Comparison of ENCODE assay signal across 8 cellular contexts in the genomic region with DNA sequence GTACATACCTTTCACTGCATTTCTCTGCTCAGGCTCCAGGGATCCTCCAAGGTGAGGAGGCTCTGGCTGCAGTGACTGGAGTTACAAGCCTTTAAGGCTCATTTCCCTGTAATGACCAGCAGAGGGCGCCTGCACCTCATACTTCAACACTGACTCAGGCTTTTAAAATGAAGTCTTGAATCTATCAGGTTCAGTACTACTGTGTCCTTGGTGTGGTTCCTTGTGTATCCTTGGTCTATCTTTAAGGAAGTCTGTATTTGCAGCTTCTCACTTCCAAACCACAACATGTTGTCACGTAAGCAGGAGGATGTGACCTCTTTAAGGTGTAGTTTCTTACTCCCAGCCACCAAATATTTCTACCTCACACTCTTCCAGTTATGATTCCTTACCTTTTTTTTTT. TPM values are rescaled to one million over a fixed set of nuclear protein-coding genes. Genes with fewer than 3 reads are reported as not detected.
A peak's percentile ranks its signal among the peaks of the same experiment; 100 is the strongest.
DNase-seq lines count a peak whose midpoint lies in the region; ATAC-seq, FAIRE-seq and TF ChIP-seq lines count a peak whose summit lies in the region.

No MANE protein-coding gene starts in this region.

- H3K36me3 ChIP-seq in ascending aorta (no peaks in the 10 kb centered on the region), small intestine (ENCODE audit: control insufficient read depth in 2 of 2, insufficient read depth in 2 of 2, low read length in 2 of 2) (peaks cover 3 to 4% of the 10 kb centered on the region in 2 donors)

- H3K27ac Mint-ChIP-seq in T-helper 2 cell treated with Interferon-gamma antibody and Interleukin-4, amounts not matched to agents 5 μg/mL and 100 μg/mL, for 36 hours: no peak overlapping the region

- DNase-seq in A172 (ENCODE audit: low spot score): peak; percentile 90
- peak; percentile 54 for DNase-seq in GM18507 (ENCODE audit: extremely low spot score, insufficient read length, low read depth)
- DNase-seq in NCI-H187 (lab: John Stamatoyannopoulos, UW): peak; percentile 32 to 53
- DNase-seq in T-helper 2 cell treated with Interferon-gamma antibody and Interleukin-4, amounts not matched to agents 5 μg/mL and 100 μg/mL, for 36 hours (ENCODE audit: low spot score): peak; percentile 49
- DNase-seq in ascending aorta (ENCODE audit: low spot score in 2 of 2): peak in 1 of 2 donors; percentile 92
- DNase-seq in hippocampal formation (lab: John Stamatoyannopoulos, UW): peak; percentile 40 to 83
- peak; percentile 86 for DNase-seq in small intestine

- no peaks in the 10 kb centered on the region for H3K9me3 ChIP-seq in ascending aorta
- H3K9me3 ChIP-seq in small intestine (ENCODE audit: control insufficient read depth, low read depth): no peaks in the 10 kb centered on the region

- H3K27me3 ChIP-seq in ascending aorta (no peaks in the 10 kb centered on the region), small intestine (ENCODE audit: control insufficient read depth in 2 of 2, insufficient read depth in 2 of 2, low read length in 2 of 2) (no peaks in the 10 kb centered on the region)

- H3K4me3 ChIP-seq in ascending aorta (no peak overlapping the region), small intestine (ENCODE audit: low read depth in 1 of 2, low read length in 2 of 2) (no peak overlapping the region)

- peak; percentile 88 for ATAC-seq in HG02943 (IDR thresholded peaks at IDR 0.05; ENCODE audit: low read depth, unreplicated experiment)

- no peaks in the 10 kb centered on the region for H3K9me3 Mint-ChIP-seq in T-helper 2 cell treated with Interferon-gamma antibody and Interleukin-4, amounts not matched to agents 5 μg/mL and 100 μg/mL, for 36 hours

- intact Hi-C loops in ascending aorta (cut with DNase I): loop anchor here (1.0 to 5.0 kb wide), 4 partner anchors 49 to 251 kb away; no protein-coding TSS in a partner anchor

- WGBS in small intestine, 3 donors: 7 to 19% (median 15%) methylated on average over 2 of the region's 2 CpGs

- H3K4me3 Mint-ChIP-seq in T-helper 2 cell treated with Interferon-gamma antibody and Interleukin-4, amounts not matched to agents 5 μg/mL and 100 μg/mL, for 36 hours: no peak overlapping the region

- H3K36me3 Mint-ChIP-seq in T-helper 2 cell treated with Interferon-gamma antibody and Interleukin-4, amounts not matched to agents 5 μg/mL and 100 μg/mL, for 36 hours (ENCODE audit: low read depth): peaks cover 28% of the 10 kb centered on the region

- peaks cover 6% of the 10 kb centered on the region for H3K4me1 Mint-ChIP-seq in T-helper 2 cell treated with Interferon-gamma antibody and Interleukin-4, amounts not matched to agents 5 μg/mL and 100 μg/mL, for 36 hours (ENCODE audit: low read depth)

- H3K27me3 Mint-ChIP-seq in T-helper 2 cell treated with Interferon-gamma antibody and Interleukin-4, amounts not matched to agents 5 μg/mL and 100 μg/mL, for 36 hours (ENCODE audit: low read depth): no peaks in the 10 kb centered on the region

- TF ChIP-seq CTCF in ascending aorta (IDR thresholded peaks at IDR 0.05): peak; percentile 89 to 95 (median 92)

- H3K27ac ChIP-seq in ascending aorta: no peak overlapping the region
- no peak overlapping the region for H3K27ac ChIP-seq in small intestine (ENCODE audit: low read depth in 1 of 2, low read length in 1 of 2)

- FAIRE-seq in GM18507 (lab: Jason Lieb, UNC): peak; percentile 92
- FAIRE-seq in small intestine (lab: Jason Lieb, UNC): no peak

- H3K4me1 ChIP-seq in ascending aorta (peaks cover 3% of the 10 kb centered on the region in 2 donors), small intestine (ENCODE audit: control insufficient read depth in 2 of 2, insufficient read depth in 1 of 2, low read depth in 1 of 2, low read length in 1 of 2) (no peaks in the 10 kb centered on the region)

RNA-seq across cellular contexts. Expression of gene PLCXD2, which starts 43.1 kb away (rescaled TPM):
- 2.0 TPM in 2 replicates for total RNA-seq in A172 (2014; rRNA removed; shearing (Covaris generic))
- 1.1 TPM for total RNA-seq in ascending aorta
- polyA plus RNA-seq in small intestine: 1 to 10 TPM; 1.4 to 3.4 (median 1.8) TPM
